In genomic region chr5:180251887-180252286, GRCh38 we compare ENCODE assay signal across 1 cellular context.
TF ChIP-seq lines count a peak whose summit lies in the region.

No MANE protein-coding gene starts in this region.

TF ChIP-seq in K562, 482 proteins besides CTCF, POLR2A, EP300 and RAD21 (continued from another document):
- TF ChIP-seq ZMIZ1 (IDR thresholded peaks at IDR 0.05; ENCODE audit: low read depth in 2 of 2, low read length in 2 of 2), result no peak
